13 cellular contexts compared by ENCODE assay signal in the genomic region with DNA sequence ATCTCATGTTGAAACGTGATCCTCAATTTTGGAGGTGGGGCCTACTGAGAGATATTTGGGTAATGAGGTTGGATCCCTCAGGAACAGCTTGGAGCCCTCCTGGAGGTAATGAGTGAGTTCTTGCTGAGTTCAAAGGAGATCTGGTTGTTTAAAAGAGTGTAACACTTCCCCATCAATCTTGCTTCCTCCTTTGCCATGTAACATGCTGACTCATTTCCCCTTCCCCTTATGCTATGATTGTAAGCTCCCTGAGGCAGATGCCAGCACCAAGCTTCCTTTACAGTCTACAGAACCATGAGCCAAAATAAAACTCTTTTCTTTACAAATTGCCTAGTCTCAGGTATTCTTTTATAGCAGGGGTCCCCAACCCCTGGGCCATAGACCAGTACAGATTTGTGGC.
DNase-seq lines count a peak whose midpoint lies in the region; ATAC-seq, FAIRE-seq and TF ChIP-seq lines count a peak whose summit lies in the region.
"Had no signal": no experiment of that assay in that cellular context is flagged by ENCODE, and none has a peak within 500 bp of the region (broad histone marks: within the 10 kb centered on the region; RNA-seq: fewer than 3 reads in every experiment).

No MANE protein-coding gene starts in this region.

- no peaks in the 10 kb centered on the region for H3K36me3 ChIP-seq in DND-41 (ENCODE audit: insufficient read depth, low read length)
- H3K36me3 ChIP-seq: MG63, WERI-Rb-1 had no signal

- no peak overlapping the region for H3K4me3 ChIP-seq in DND-41 (ENCODE audit: low read depth in 1 of 2, low read length in 2 of 2)
- H3K4me3 ChIP-seq: MG63 had no signal

- ATAC-seq in DND-41 (ENCODE audit: insufficient read depth, low read depth) (peak; percentile 58; the same call in 2 of the 3 replicates), HG02870 (IDR thresholded peaks at IDR 0.05; ENCODE audit: unreplicated experiment) (no peak), HG03097 (IDR thresholded peaks at IDR 0.05; ENCODE audit: low FRiP score, unreplicated experiment) (no peak)

- no peak overlapping the region for H3K4me2 ChIP-seq in DND-41 (ENCODE audit: insufficient read depth, low read length)

- no peak for TF ChIP-seq CTCF in DND-41 (IDR thresholded peaks at IDR 0.05; ENCODE audit: borderline replicate concordance, extremely low read depth, low read length, poor library complexity, severe bottlenecking)

- DNase-seq in DND-41 (peak; percentile 3), HT1080 (ENCODE audit: low read depth) (peak; percentile 38), RPMI8226 (peak; percentile 7), iris pigment epithelial cell (ENCODE audit: low read depth) (peak; percentile 15), ureter (ENCODE audit: low spot score) (no peak), HTR-8/SVneo (ENCODE audit: insufficient read length, low spot score) (no peak)
- DNase-seq: activated CD8-positive, alpha-beta memory T cell treated with anti-CD3 and anti-CD28 coated beads, Interleukin-2, amount 50 U/mL, for 48 hours; EL; MG63; NCI-H226; WERI-Rb-1 had no signal

- H4K20me1 ChIP-seq in DND-41 (ENCODE audit: insufficient read depth, low read length): no peaks in the 10 kb centered on the region

- 0 out of 2 replicates have a peak, but pooled peaks cover 3% of the 10 kb centered on the region for H3K4me1 ChIP-seq in DND-41 (ENCODE audit: insufficient read depth, low read length)

- no peak for FAIRE-seq in HTR-8/SVneo (lab: Jason Lieb, UNC)

- H3K9me3 ChIP-seq in DND-41 (ENCODE audit: insufficient read depth, low read length, severe bottlenecking): no peaks in the 10 kb centered on the region
- H3K9me3 ChIP-seq: MG63 had no signal

- H2AFZ ChIP-seq in DND-41 (ENCODE audit: low read depth, low read length): no peak overlapping the region; the same call in 1 of the 2 replicates

- no peak overlapping the region for H3K27ac ChIP-seq in DND-41 (ENCODE audit: low read length)
- H3K27ac ChIP-seq: WERI-Rb-1 had no signal

- H3K27me3 ChIP-seq in DND-41 (ENCODE audit: insufficient read depth, low read length, poor library complexity): no peaks in the 10 kb centered on the region
- H3K27me3 ChIP-seq: MG63 had no signal

- H3K79me2 ChIP-seq in DND-41 (ENCODE audit: insufficient read depth, low read length): no peaks in the 10 kb centered on the region

- H3K9ac ChIP-seq in DND-41 (ENCODE audit: low read depth, low read length): no peak overlapping the region

Comparison
In these comparisons a context has a peak if more than half of its experiments do, and no peak if none do; other contexts are left out.
1. DNase-seq: peak in DND-41 (single experiment), HT1080 (single experiment), RPMI8226 (single experiment) and iris pigment epithelial cell (single experiment); none in ureter (single experiment) and HTR-8/SVneo (single experiment).